ENCODE assay signal across 1 cellular context in genomic region chr11:85536438-85536837, GRCh38.
TF ChIP-seq lines count a peak whose summit lies in the region.

No MANE protein-coding gene starts in this region.

TF ChIP-seq in H1, 55 proteins besides CTCF, POLR2A, EP300 and RAD21:
- TF ChIP-seq GTF2F1 (IDR thresholded peaks at IDR 0.05; ENCODE audit: borderline replicate concordance, low read depth, low read length) (no peak), SP2 (IDR thresholded peaks at IDR 0.05; ENCODE audit: low read length) (no peak), MAFK (IDR thresholded peaks at IDR 0.05; ENCODE audit: low read depth, low read length) (no peak), ATF2 (IDR thresholded peaks at IDR 0.05; ENCODE audit: low read length) (no peak)
